Comparison of ENCODE assay signal across 16 cellular contexts in the genomic region with DNA sequence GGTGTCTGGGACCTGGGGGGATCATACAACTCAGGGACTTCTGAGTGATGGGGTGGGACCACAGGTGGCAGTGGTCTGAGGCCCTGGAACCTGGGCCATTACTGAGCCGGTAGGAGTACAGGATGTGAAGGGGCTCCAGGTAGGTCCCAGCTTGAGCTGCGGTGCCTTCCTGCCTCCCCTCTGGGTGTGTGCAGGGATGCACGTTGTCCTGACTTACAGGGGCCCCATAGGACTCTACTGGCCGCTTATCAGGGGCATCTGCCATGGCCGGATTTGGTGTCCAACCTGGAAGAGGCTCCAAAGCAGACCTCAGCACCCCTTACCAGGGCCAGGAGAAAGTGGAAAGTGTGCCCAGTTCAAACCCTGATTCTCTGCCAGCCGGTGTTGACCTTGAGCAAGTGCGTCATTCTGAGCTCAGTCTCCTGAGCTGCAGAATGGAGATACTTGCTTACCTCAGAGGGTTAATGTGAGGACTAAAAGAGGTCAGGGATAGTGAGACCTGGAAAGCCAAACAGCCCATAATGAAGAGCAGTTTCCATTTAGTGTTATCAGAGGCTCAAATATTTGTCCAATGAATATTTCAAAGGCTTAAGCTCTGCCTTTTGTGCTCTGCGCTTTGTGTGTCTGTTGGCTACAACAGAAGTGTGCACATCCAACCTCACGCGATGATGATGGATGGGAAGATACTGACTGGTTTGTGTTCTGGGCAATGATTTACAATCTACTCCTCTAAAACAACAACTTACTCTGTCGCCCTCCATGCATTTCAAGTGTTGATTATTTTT. TPM values are rescaled to one million over a fixed set of nuclear protein-coding genes. Genes with fewer than 3 reads are reported as not detected.
"Had no signal": no experiment of that assay in that cellular context is flagged by ENCODE, and none has a peak within 500 bp of the region (broad histone marks: within the 10 kb centered on the region; RNA-seq: fewer than 3 reads in every experiment).

No MANE protein-coding gene starts in this region.

- H3K27ac ChIP-seq: esophagus squamous epithelium, left lung, thyroid gland had no signal

- H3K9me3 Mint-ChIP-seq: activated CD4-positive, alpha-beta T cell treated with anti-CD3 and anti-CD28 coated beads, Interleukin-2, amount 10 ng/mL, durations not matched to agents 7 days and 5 days; activated naive CD4-positive, alpha-beta T cell treated with anti-CD3 and anti-CD28 coated beads, Interleukin-2, amount 10 ng/mL, durations not matched to agents 7 days and 5 days; activated T-helper 2 cell treated with anti-CD3 and anti-CD28 coated beads, Interferon-gamma antibody, Interleukin-2, Interleukin-4, amounts not matched to agents 10 μg/mL and 5 μg/mL and 100 μg/mL, durations not matched to agents 14 hours and 24 hours and 36 hours; naive B cell; stimulated activated effector memory CD8-positive, alpha-beta T cell treated with anti-CD3 and anti-CD28 coated beads, Interleukin-12 subunit alpha, Interleukin-12 subunit beta, amount 100 ng/mL, for 72 hours; WTC11 had no signal

- H3K27me3 Mint-ChIP-seq: activated CD4-positive, alpha-beta T cell treated with anti-CD3 and anti-CD28 coated beads, Interleukin-2, amount 10 ng/mL, durations not matched to agents 7 days and 5 days had no signal

- H3K36me3 Mint-ChIP-seq: activated naive CD4-positive, alpha-beta T cell treated with anti-CD3 and anti-CD28 coated beads, Interleukin-2, amount 10 ng/mL, durations not matched to agents 7 days and 5 days; naive B cell; stimulated activated effector memory CD8-positive, alpha-beta T cell treated with anti-CD3 and anti-CD28 coated beads, Interleukin-12 subunit alpha, Interleukin-12 subunit beta, amount 100 ng/mL, for 72 hours had no signal

- H3K36me3 ChIP-seq: uterus had no signal

- H3K4me1 ChIP-seq: esophagus squamous epithelium, left lung, uterus had no signal

- H3K4me3 ChIP-seq: esophagus squamous epithelium, left lung, thyroid gland, uterus had no signal

- H3K27ac Mint-ChIP-seq: activated CD4-positive, alpha-beta T cell treated with anti-CD3 and anti-CD28 coated beads, Interleukin-2, amount 10 ng/mL, durations not matched to agents 7 days and 5 days; activated naive CD4-positive, alpha-beta T cell treated with anti-CD3 and anti-CD28 coated beads, Interleukin-2, amount 10 ng/mL, durations not matched to agents 7 days and 5 days; activated T-helper 2 cell treated with anti-CD3 and anti-CD28 coated beads, Interferon-gamma antibody, Interleukin-2, Interleukin-4, amounts not matched to agents 10 μg/mL and 5 μg/mL and 100 μg/mL, durations not matched to agents 14 hours and 24 hours and 36 hours; stimulated activated effector memory CD8-positive, alpha-beta T cell treated with anti-CD3 and anti-CD28 coated beads, Interleukin-12 subunit alpha, Interleukin-12 subunit beta, amount 100 ng/mL, for 72 hours; T-helper 17 cell; WTC11 had no signal

- H3K4me1 Mint-ChIP-seq: activated CD4-positive, alpha-beta T cell treated with anti-CD3 and anti-CD28 coated beads, Interleukin-2, amount 10 ng/mL, durations not matched to agents 7 days and 5 days; activated naive CD4-positive, alpha-beta T cell treated with anti-CD3 and anti-CD28 coated beads, Interleukin-2, amount 10 ng/mL, durations not matched to agents 7 days and 5 days; naive B cell; stimulated activated effector memory CD8-positive, alpha-beta T cell treated with anti-CD3 and anti-CD28 coated beads, Interleukin-12 subunit alpha, Interleukin-12 subunit beta, amount 100 ng/mL, for 72 hours had no signal

- H3K27me3 ChIP-seq: esophagus squamous epithelium, left lung, thyroid gland, uterus had no signal

- H3K9me3 ChIP-seq: esophagus squamous epithelium, left lung, thyroid gland, uterus had no signal

- DNase-seq: activated CD4-positive, alpha-beta T cell treated with anti-CD3 and anti-CD28 coated beads, Interleukin-2, amount 10 ng/mL, durations not matched to agents 7 days and 5 days; activated naive CD4-positive, alpha-beta T cell treated with anti-CD3 and anti-CD28 coated beads, Interleukin-2, amount 10 ng/mL, durations not matched to agents 7 days and 5 days; activated T-cell treated with anti-CD3 and anti-CD28 coated beads for 4 hours; esophagus squamous epithelium; foreskin fibroblast; glutamatergic neuron; left lung; naive B cell; T-helper 17 cell; thyroid gland; uterus had no signal

- ATAC-seq: left lung; stimulated activated effector memory CD8-positive, alpha-beta T cell treated with anti-CD3 and anti-CD28 coated beads, Interleukin-12 subunit alpha, Interleukin-12 subunit beta, amount 100 ng/mL, for 72 hours; T-helper 17 cell; WTC11 had no signal

- H3K4me3 Mint-ChIP-seq: activated CD4-positive, alpha-beta T cell treated with anti-CD3 and anti-CD28 coated beads, Interleukin-2, amount 10 ng/mL, durations not matched to agents 7 days and 5 days; activated naive CD4-positive, alpha-beta T cell treated with anti-CD3 and anti-CD28 coated beads, Interleukin-2, amount 10 ng/mL, durations not matched to agents 7 days and 5 days; brain; naive B cell; stimulated activated effector memory CD8-positive, alpha-beta T cell treated with anti-CD3 and anti-CD28 coated beads, Interleukin-12 subunit alpha, Interleukin-12 subunit beta, amount 100 ng/mL, for 72 hours; T-helper 17 cell; WTC11 had no signal

RNA-seq across cellular contexts. Expression of gene MRAS, which starts 50.6 kb away (rescaled TPM):
- total RNA-seq: activated CD4-positive, alpha-beta T cell treated with anti-CD3 and anti-CD28 coated beads, Interleukin-2, amount 10 ng/mL, durations not matched to agents 7 days and 5 days; activated CD8-positive, alpha-beta memory T cell treated with anti-CD3 and anti-CD28 coated beads for 36 hours; activated T-helper 2 cell treated with anti-CD3 and anti-CD28 coated beads, Interferon-gamma antibody, Interleukin-2, Interleukin-4, amounts not matched to agents 10 μg/mL and 5 μg/mL and 100 μg/mL, durations not matched to agents 14 hours and 24 hours and 36 hours had no signal
